ENCODE assay signal across 8 cellular contexts in the genomic region with DNA sequence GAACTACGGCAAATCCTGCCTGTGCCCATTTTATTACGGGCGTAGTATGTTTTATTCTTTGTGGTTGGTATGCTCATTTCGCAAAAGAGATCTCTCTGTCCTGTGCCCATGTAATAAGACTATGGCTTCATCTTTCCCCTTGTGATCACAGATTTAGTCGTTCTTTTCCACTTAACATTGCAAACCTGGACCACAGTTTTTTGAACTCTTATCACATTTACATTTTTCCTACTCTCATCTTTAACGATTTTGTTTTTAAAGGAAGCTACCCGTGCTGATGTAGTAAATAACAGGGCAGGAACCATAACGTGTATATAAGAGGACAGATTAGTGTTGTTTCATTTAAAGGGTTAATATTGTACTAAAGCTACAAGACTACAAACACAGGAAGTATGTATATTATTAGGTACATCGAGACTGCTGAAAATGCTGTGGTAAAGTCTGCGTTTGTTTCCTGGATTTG. TPM values are rescaled to one million over a fixed set of nuclear protein-coding genes. Genes with fewer than 3 reads are reported as not detected.
DNase-seq lines count a peak whose midpoint lies in the region; ATAC-seq and TF ChIP-seq lines count a peak whose summit lies in the region.

No MANE protein-coding gene starts in this region.

- CTCF ChIA-PET in AG04449 (lab: Yijun Ruan, JAX): interaction anchor here (0.9 to 5.7 kb wide), 3 partner anchors 9 to 149 kb away, joined by 3 to 33 read pairs (median 3); no protein-coding TSS in a partner anchor
- CTCF ChIA-PET in HCT116 (lab: Charles Lee): interaction anchor here (1.7 to 2.0 kb wide), 2 partner anchors 13 to 149 kb away, joined by 4 to 6 read pairs; no protein-coding TSS in a partner anchor
- CTCF ChIA-PET in activated CD4-positive, alpha-beta memory T cell treated with anti-CD3 and anti-CD28 coated beads, Interleukin-2, amount 10 ng/mL, durations not matched to agents 7 days and 5 days (lab: Charles Lee): interaction anchor here (0.9 to 6.2 kb wide), 5 partner anchors 11 to 148 kb away, joined by 3 to 47 read pairs (median 4); no protein-coding TSS in a partner anchor

- under 1% methylated on average over 10 of the region's 10 CpGs for WGBS in right cardiac atrium

- H3K9me3 Mint-ChIP-seq in activated CD4-positive, alpha-beta memory T cell treated with anti-CD3 and anti-CD28 coated beads, Interleukin-2, amount 10 ng/mL, durations not matched to agents 7 days and 5 days: no peaks in the 10 kb centered on the region
- H3K9me3 Mint-ChIP-seq in stimulated activated effector memory CD8-positive, alpha-beta T cell treated with anti-CD3 and anti-CD28 coated beads, Interleukin-12 subunit alpha, Interleukin-12 subunit beta, amount 100 ng/mL, for 72 hours: no peaks in the 10 kb centered on the region

- peak overlapping the region; percentile 95 for H3K4me3 Mint-ChIP-seq in activated CD4-positive, alpha-beta memory T cell treated with anti-CD3 and anti-CD28 coated beads, Interleukin-2, amount 10 ng/mL, durations not matched to agents 7 days and 5 days
- peak overlapping the region; percentile 98 for H3K4me3 Mint-ChIP-seq in stimulated activated effector memory CD8-positive, alpha-beta T cell treated with anti-CD3 and anti-CD28 coated beads, Interleukin-12 subunit alpha, Interleukin-12 subunit beta, amount 100 ng/mL, for 72 hours

- TF ChIP-seq POLR2A in HCT116 (IDR thresholded peaks at IDR 0.05; ENCODE audit: borderline replicate concordance, extremely low read depth, insufficient read depth, insufficient read length) (no peak), GM18505 (IDR thresholded peaks at IDR 0.05; ENCODE audit: borderline replicate concordance, extremely low read depth, insufficient read depth, insufficient read length) (no peak)

- H3K79me2 ChIP-seq in HCT116 (ENCODE audit: insufficient read depth, low read length): peaks cover 15% of the 10 kb centered on the region

- in situ Hi-C loops in GM13977 (cut with MboI; ENCODE audit: low pct_unique_long_range_greater_than_20kb, low sequenced_read_pairs, unreplicated experiment): loop anchor here (10.0 kb wide), 1 partner anchor 145 kb away; no protein-coding TSS in a partner anchor

- H3K4me1 ChIP-seq in HCT116 (ENCODE audit: control insufficient read depth in 1 of 2, insufficient read depth in 2 of 2, low read length in 2 of 2) (peaks cover 24 to 33% of the 10 kb centered on the region in 2 experiments), right cardiac atrium (ENCODE audit: control insufficient read depth, insufficient read depth, low read length) (peaks cover 5% of the 10 kb centered on the region)

- no peak for TF ChIP-seq CTCF in AG04449 (IDR thresholded peaks at IDR 0.05; ENCODE audit: insufficient read depth, low read length, missing control alignments)
- no peak for TF ChIP-seq CTCF in HCT116 (IDR thresholded peaks at IDR 0.05 in 2 of 3, conservative IDR thresholded peaks at IDR 0.05 in 1 of 3; ENCODE audit: borderline replicate concordance in 1 of 3, insufficient read depth in 1 of 3, low read depth in 2 of 3, low read length in 2 of 3)
- no peak for TF ChIP-seq CTCF in GM13977 (IDR thresholded peaks at IDR 0.05; ENCODE audit: extremely low read depth, insufficient read depth, missing control alignments)

- intact Hi-C loops in HCT116 (cut with micrococcal nuclease): loop anchor here (1.0 kb wide), 1 partner anchor 148 kb away; no protein-coding TSS in a partner anchor
- intact Hi-C loops in right cardiac atrium (cut with DNase I): no loop called here

- H3K4me3 ChIP-seq in AG04449 (ENCODE audit: low read depth, low read length) (peak overlapping the region; percentile 81), HCT116 (replicated peaks in 1 of 2; ENCODE audit: low read depth in 1 of 2, low read length in 2 of 2) (peak overlapping the region; percentile 80 to 92), right cardiac atrium (ENCODE audit: low read length) (peak overlapping the region; percentile 76)

- H3K4me2 ChIP-seq in HCT116 (ENCODE audit: low read length): peak overlapping the region; percentile 77

- no TSS peak for BruUV-seq in HCT116 (replicated peaks; lab: Mats Ljungman, UMichigan)

- 0 out of 2 replicates have a peak, but pooled peaks cover 7% of the 10 kb centered on the region for H4K20me1 ChIP-seq in HCT116 (ENCODE audit: insufficient read depth)

- peaks cover 9% of the 10 kb centered on the region for H3K36me3 Mint-ChIP-seq in activated CD4-positive, alpha-beta memory T cell treated with anti-CD3 and anti-CD28 coated beads, Interleukin-2, amount 10 ng/mL, durations not matched to agents 7 days and 5 days (ENCODE audit: low read depth)
- peaks cover 36% of the 10 kb centered on the region for H3K36me3 Mint-ChIP-seq in stimulated activated effector memory CD8-positive, alpha-beta T cell treated with anti-CD3 and anti-CD28 coated beads, Interleukin-12 subunit alpha, Interleukin-12 subunit beta, amount 100 ng/mL, for 72 hours

- peak overlapping the region; percentile 90 for H2AFZ ChIP-seq in HCT116 (ENCODE audit: low read depth, low read length, poor library complexity, severe bottlenecking)

- H3K27ac ChIP-seq in HCT116 (ENCODE audit: low read depth, low read length): peak overlapping the region; percentile 93
- H3K27ac ChIP-seq in right cardiac atrium (ENCODE audit: low read length): peak overlapping the region; percentile 89

- ATAC-seq in HCT116 (0 out of 2 replicates have a peak, but pooled peaks have one; percentile 0), right cardiac atrium (no peak), HG03095 (IDR thresholded peaks at IDR 0.05; ENCODE audit: unreplicated experiment) (no peak), GM18505 (IDR thresholded peaks at IDR 0.05; ENCODE audit: unreplicated experiment) (no peak)
- peak; percentile 17 for ATAC-seq in stimulated activated effector memory CD8-positive, alpha-beta T cell treated with anti-CD3 and anti-CD28 coated beads, Interleukin-12 subunit alpha, Interleukin-12 subunit beta, amount 100 ng/mL, for 72 hours

- DNase-seq in AG04449 (ENCODE audit: low read depth, low spot score) (no peak), HCT116 (ENCODE audit: low read depth, low spot score) (no peak), right cardiac atrium (no peak), GM13977 (ENCODE audit: low spot score) (no peak)
- no peak for DNase-seq in activated CD4-positive, alpha-beta memory T cell treated with anti-CD3 and anti-CD28 coated beads, Interleukin-2, amount 10 ng/mL, durations not matched to agents 7 days and 5 days
- no peak for DNase-seq in stimulated activated effector memory CD8-positive, alpha-beta T cell treated with anti-CD3 and anti-CD28 coated beads, Interleukin-12 subunit alpha, Interleukin-12 subunit beta, amount 100 ng/mL, for 72 hours (ENCODE audit: low spot score in 2 of 2)

- TF ChIP-seq RAD21 in HCT116 (IDR thresholded peaks at IDR 0.05; ENCODE audit: low read depth): no peak

- POLR2A ChIA-PET in AG04449 (lab: Yijun Ruan, JAX) (no interaction called here), HCT116 (lab: Charles Lee) (interaction anchor here (1.6 kb wide), 1 partner anchor 149 kb away, joined by 3 read pairs; no protein-coding TSS in a partner anchor)
- POLR2A ChIA-PET in activated CD4-positive, alpha-beta memory T cell treated with anti-CD3 and anti-CD28 coated beads, Interleukin-2, amount 10 ng/mL, durations not matched to agents 7 days and 5 days (lab: Charles Lee): interaction anchor here (0.7 to 6.5 kb wide), 14 partner anchors 10 to 369 kb away, joined by 3 to 129 read pairs (median 4); partner anchors contain the start of genes CLN5, FBXL3 and SLAIN1

- RAD21 ChIA-PET in HCT116 (lab: Charles Lee; ENCODE audit: low non-redundant PET in 1 of 2, low total read pairs in 2 of 2, uncharacterized antibody in 2 of 2, unreplicated experiment in 2 of 2): interaction anchor here in 1 of 2 experiments (1.2 kb wide), 1 partner anchor 148 kb away, joined by 6 read pairs; no protein-coding TSS in a partner anchor

- peak overlapping the region; percentile 99 for H3K27ac Mint-ChIP-seq in activated CD4-positive, alpha-beta memory T cell treated with anti-CD3 and anti-CD28 coated beads, Interleukin-2, amount 10 ng/mL, durations not matched to agents 7 days and 5 days
- peak overlapping the region; percentile 91 for H3K27ac Mint-ChIP-seq in stimulated activated effector memory CD8-positive, alpha-beta T cell treated with anti-CD3 and anti-CD28 coated beads, Interleukin-12 subunit alpha, Interleukin-12 subunit beta, amount 100 ng/mL, for 72 hours

- H3K27me3 ChIP-seq in HCT116 (ENCODE audit: insufficient read depth, low read length) (peaks cover 7% of the 10 kb centered on the region; the same call in 1 of the 2 replicates), right cardiac atrium (ENCODE audit: control insufficient read depth, insufficient read depth) (no peaks in the 10 kb centered on the region)

- H3K9me2 ChIP-seq in HCT116 (ENCODE audit: insufficient read depth): no peaks in the 10 kb centered on the region

- peak overlapping the region; percentile 82 for H3K9ac ChIP-seq in HCT116 (ENCODE audit: low read length)

- no peaks in the 10 kb centered on the region for H3K27me3 Mint-ChIP-seq in activated CD4-positive, alpha-beta memory T cell treated with anti-CD3 and anti-CD28 coated beads, Interleukin-2, amount 10 ng/mL, durations not matched to agents 7 days and 5 days

- peaks cover 32% of the 10 kb centered on the region for H3K4me1 Mint-ChIP-seq in activated CD4-positive, alpha-beta memory T cell treated with anti-CD3 and anti-CD28 coated beads, Interleukin-2, amount 10 ng/mL, durations not matched to agents 7 days and 5 days
- H3K4me1 Mint-ChIP-seq in stimulated activated effector memory CD8-positive, alpha-beta T cell treated with anti-CD3 and anti-CD28 coated beads, Interleukin-12 subunit alpha, Interleukin-12 subunit beta, amount 100 ng/mL, for 72 hours: peaks cover 25% of the 10 kb centered on the region

- H3K36me3 ChIP-seq in HCT116 (ENCODE audit: control insufficient read depth in 1 of 2, insufficient read depth in 2 of 2, low read length in 2 of 2): no peaks in the 10 kb centered on the region

- H3K9me3 ChIP-seq in HCT116 (ENCODE audit: control insufficient read depth in 1 of 2, insufficient read depth in 1 of 2, low read depth in 1 of 2, low read length in 2 of 2) (no peaks in the 10 kb centered on the region), right cardiac atrium (ENCODE audit: control insufficient read depth, low read length) (no peaks in the 10 kb centered on the region)

TF ChIP-seq in HCT116, 20 proteins besides CTCF, POLR2A, EP300 and RAD21:
- no peak for TF ChIP-seq EGR1 (IDR thresholded peaks at IDR 0.05; ENCODE audit: low read depth)

RNA-seq across cellular contexts. Expression of gene MYCBP2, which starts 3.1 kb away (rescaled TPM):
- total RNA-seq in HCT116 (2021; ENCODE audit: unreplicated experiment) (48.5 TPM), right cardiac atrium (10 to 100 TPM; 53.3 to 88.1 (median 75.5) TPM)
- polyA plus RNA-seq in HCT116 (2012): 22.5 and 23.4 TPM in 2 replicates
- total RNA-seq in activated CD4-positive, alpha-beta memory T cell treated with anti-CD3 and anti-CD28 coated beads, Interleukin-2, amount 10 ng/mL, durations not matched to agents 7 days and 5 days: 100 to 1,000 TPM in 1 of 2 experiments, 10 to 100 TPM in 1; 81.9 to 105 TPM
- 28.0 TPM for polyA plus RNA-seq in right cardiac atrium

Comparison
In these comparisons a context has a peak if more than half of its experiments do, and no peak if none do; other contexts are left out.
1. ATAC-seq: peak in HCT116 (single experiment) and stimulated activated effector memory CD8-positive, alpha-beta T cell treated with anti-CD3 and anti-CD28 coated beads, Interleukin-12 subunit alpha, Interleukin-12 subunit beta, amount 100 ng/mL, for 72 hours (single experiment); none in right cardiac atrium (0 of 2), HG03095 (single experiment) and GM18505 (single experiment).
2. Peak in every context shown above with its lines, with median percentiles within 50 percentile points of each other: H3K4me3 ChIP-seq.